Comparison of ENCODE assay signal across 8 cellular contexts in genomic region chr2:64260817-64261216, GRCh38.
A peak's percentile ranks its signal among the peaks of the same experiment; 100 is the strongest.
DNase-seq lines count a peak whose midpoint lies in the region; ATAC-seq and TF ChIP-seq lines count a peak whose summit lies in the region.

No MANE protein-coding gene starts in this region.

- peaks cover 8% of the 10 kb centered on the region for H3K4me1 Mint-ChIP-seq in activated CD4-positive, alpha-beta T cell treated with anti-CD3 and anti-CD28 coated beads for 36 hours

- no peaks in the 10 kb centered on the region for H3K9me3 ChIP-seq in fibroblast of lung (ENCODE audit: control insufficient read depth, insufficient read depth, low read depth, low read length)

- TF ChIP-seq CTCF in fibroblast of lung (conservative IDR thresholded peaks at IDR 0.05 in 1 of 2, IDR thresholded peaks at IDR 0.05 in 1 of 2; ENCODE audit: low read depth in 1 of 2, low read length in 2 of 2), result no peak

- no peak overlapping the region for H3K4me2 ChIP-seq in fibroblast of lung (ENCODE audit: extremely low read depth, insufficient read depth, low read length)

- CTCF ChIA-PET in activated CD4-positive, alpha-beta T cell treated with anti-CD3 and anti-CD28 coated beads for 36 hours (lab: Charles Lee), result interaction anchor here (0.8 kb wide), 1 partner anchor 10 kb away, joined by 4 read pairs; no protein-coding TSS in a partner anchor

- no peaks in the 10 kb centered on the region for H3K36me3 Mint-ChIP-seq in activated CD4-positive, alpha-beta T cell treated with anti-CD3 and anti-CD28 coated beads for 36 hours (ENCODE audit: low read depth)

- no peaks in the 10 kb centered on the region for H3K36me3 ChIP-seq in fibroblast of lung (ENCODE audit: control insufficient read depth, insufficient read depth, low read length)

- peak overlapping the region; percentile 70 for H2AFZ ChIP-seq in fibroblast of lung (ENCODE audit: low read length)

- no peaks in the 10 kb centered on the region for H3K79me2 ChIP-seq in fibroblast of lung (ENCODE audit: control insufficient read depth, insufficient read depth, low read length)

- H3K27ac Mint-ChIP-seq in activated CD4-positive, alpha-beta T cell treated with anti-CD3 and anti-CD28 coated beads for 36 hours, result peak overlapping the region; percentile 84

- ATAC-seq in activated CD4-positive, alpha-beta T cell treated with anti-CD3 and anti-CD28 coated beads for 36 hours, result peak; percentile 57
- ATAC-seq in HG02943 (IDR thresholded peaks at IDR 0.05; ENCODE audit: low read depth, unreplicated experiment), result peak; percentile 89

- H3K27ac ChIP-seq in fibroblast of lung (ENCODE audit: insufficient read depth, low read length), result no peak overlapping the region

- no peaks in the 10 kb centered on the region for H3K27me3 ChIP-seq in fibroblast of lung (ENCODE audit: control insufficient read depth, insufficient read depth, low read length)

- intact Hi-C loops in activated CD4-positive, alpha-beta T cell treated with anti-CD3 and anti-CD28 coated beads for 36 hours (cut with DNase I, micrococcal nuclease), result no loop called here

- H3K4me3 Mint-ChIP-seq in activated CD4-positive, alpha-beta T cell treated with anti-CD3 and anti-CD28 coated beads for 36 hours, result peak overlapping the region; percentile 35

- POLR2A ChIA-PET in activated CD4-positive, alpha-beta T cell treated with anti-CD3 and anti-CD28 coated beads for 36 hours (lab: Charles Lee), result no interaction called here

- no peaks in the 10 kb centered on the region for H3K27me3 Mint-ChIP-seq in activated CD4-positive, alpha-beta T cell treated with anti-CD3 and anti-CD28 coated beads for 36 hours

- H4K20me1 ChIP-seq in fibroblast of lung (ENCODE audit: control insufficient read depth, extremely low read depth, insufficient read depth, low read length), result no peaks in the 10 kb centered on the region

- no peaks in the 10 kb centered on the region for H3K9me3 Mint-ChIP-seq in activated CD4-positive, alpha-beta T cell treated with anti-CD3 and anti-CD28 coated beads for 36 hours (ENCODE audit: low read depth)

- DNase-seq in activated CD4-positive, alpha-beta T cell treated with anti-CD3 and anti-CD28 coated beads for 36 hours, result peak; percentile 22
- no peak for DNase-seq in activated CD4-positive, alpha-beta T cell treated with anti-CD3 and anti-CD28 coated beads, Interleukin-2, amount 50 U/mL, for 4 hours
- peak; percentile 72 for DNase-seq in SKM-1 (lab: John Stamatoyannopoulos, UW; ENCODE audit: unreplicated experiment)
- DNase-seq in fibroblast of lung (ENCODE audit: low read depth in 2 of 2), result no peak
- peak; percentile 57 for DNase-seq in putamen (ENCODE audit: low spot score)
- no peak for DNase-seq in NCI-H82 treated with DMSO at 0.1 percent for 48 hours (lab: John Stamatoyannopoulos, UW; ENCODE audit: unreplicated experiment)
- no peak for DNase-seq in LoVo (ENCODE audit: low spot score)

- no peak overlapping the region for H3K4me3 ChIP-seq in fibroblast of lung (replicated peaks in 1 of 4; ENCODE audit: control extremely low read depth in 1 of 4, insufficient read depth in 1 of 4, low read depth in 3 of 4, low read length in 4 of 4)

- no peak overlapping the region for H3K9ac ChIP-seq in fibroblast of lung (ENCODE audit: insufficient read depth, low read length)

- peaks cover 6% of the 10 kb centered on the region for H3K4me1 ChIP-seq in fibroblast of lung (ENCODE audit: control insufficient read depth, extremely low read depth, insufficient read depth, low read length)

Comparison
In these comparisons a context has a peak if more than half of its experiments do, and no peak if none do; other contexts are left out.
1. DNase-seq: peak in activated CD4-positive, alpha-beta T cell treated with anti-CD3 and anti-CD28 coated beads for 36 hours (single experiment), SKM-1 (single experiment) and putamen (single experiment); none in activated CD4-positive, alpha-beta T cell treated with anti-CD3 and anti-CD28 coated beads, Interleukin-2, amount 50 U/mL, for 4 hours (0 of 2), fibroblast of lung (0 of 2), NCI-H82 treated with DMSO at 0.1 percent for 48 hours (single experiment) and LoVo (single experiment).